18 cellular contexts compared by ENCODE assay signal in genomic region chr7:20700491-20701231, GRCh38.
"Had no signal": no experiment of that assay in that cellular context is flagged by ENCODE, and none has a peak within 500 bp of the region (broad histone marks: within the 10 kb centered on the region; RNA-seq: fewer than 3 reads in every experiment).

No MANE protein-coding gene starts in this region.

- H3K9me3 Mint-ChIP-seq: activated CD4-positive, alpha-beta memory T cell treated with anti-CD3 and anti-CD28 coated beads for 36 hours; activated naive CD8-positive, alpha-beta T cell treated with anti-CD3 and anti-CD28 coated beads, Interleukin-2, amount 50 U/mL, for 24 hours; nephron progenitor cell; stimulated activated naive CD8-positive, alpha-beta T cell treated with anti-CD3 and anti-CD28 coated beads, Interleukin-15, amount 100 ng/mL, for 72 hours had no signal

- H3K9me3 ChIP-seq: mucosa of descending colon, tibial artery had no signal

- H3K36me3 Mint-ChIP-seq: activated CD4-positive, alpha-beta memory T cell treated with anti-CD3 and anti-CD28 coated beads for 36 hours; stimulated activated effector memory CD8-positive, alpha-beta T cell treated with anti-CD3 and anti-CD28 coated beads, Interleukin-12 subunit alpha, Interleukin-12 subunit beta, amount 100 ng/mL, for 72 hours had no signal

- H3K4me1 Mint-ChIP-seq: activated naive CD8-positive, alpha-beta T cell treated with anti-CD3 and anti-CD28 coated beads, Interleukin-2, amount 50 U/mL, for 24 hours; stimulated activated effector memory CD8-positive, alpha-beta T cell treated with anti-CD3 and anti-CD28 coated beads, Interleukin-12 subunit alpha, Interleukin-12 subunit beta, amount 100 ng/mL, for 72 hours; stimulated activated naive CD8-positive, alpha-beta T cell treated with anti-CD3 and anti-CD28 coated beads, Interleukin-15, amount 100 ng/mL, for 72 hours had no signal

- H3K4me3 Mint-ChIP-seq: activated CD4-positive, alpha-beta memory T cell treated with anti-CD3 and anti-CD28 coated beads for 36 hours; activated naive CD8-positive, alpha-beta T cell treated with anti-CD3 and anti-CD28 coated beads, Interleukin-2, amount 50 U/mL, for 24 hours; nephron progenitor cell; stimulated activated effector memory CD8-positive, alpha-beta T cell treated with anti-CD3 and anti-CD28 coated beads, Interleukin-12 subunit alpha, Interleukin-12 subunit beta, amount 100 ng/mL, for 72 hours; stimulated activated naive CD8-positive, alpha-beta T cell treated with anti-CD3 and anti-CD28 coated beads, Interleukin-15, amount 100 ng/mL, for 72 hours had no signal

- H3K36me3 ChIP-seq: tibial artery had no signal

- DNase-seq: activated CD4-positive, alpha-beta memory T cell treated with anti-CD3 and anti-CD28 coated beads for 36 hours; activated CD4-positive, alpha-beta T cell treated with anti-CD3 and anti-CD28 coated beads for 48 hours; activated CD4-positive, CD25-positive, alpha-beta regulatory T cell; activated gamma-delta T cell; activated naive CD4-positive, alpha-beta T cell treated with anti-CD3 and anti-CD28 coated beads, Interleukin-2, amount 50 U/mL, for 16 hours; activated naive CD8-positive, alpha-beta T cell treated with anti-CD3 and anti-CD28 coated beads, Interleukin-2, amount 50 U/mL, for 24 hours; foreskin fibroblast; mucosa of descending colon; nephron progenitor cell; occipital lobe; posterior cingulate gyrus; small intestine; stimulated activated CD4-positive, alpha-beta T cell treated with anti-CD3 and anti-CD28 coated beads, Interleukin-2, amount 100 ng/mL, for 24 hours; stimulated activated naive CD8-positive, alpha-beta T cell treated with anti-CD3 and anti-CD28 coated beads, Interleukin-15, amount 100 ng/mL, for 72 hours; T-helper 1 cell; tibial artery had no signal

- ATAC-seq: activated naive CD8-positive, alpha-beta T cell treated with anti-CD3 and anti-CD28 coated beads, Interleukin-2, amount 50 U/mL, for 24 hours; mucosa of descending colon; sciatic nerve; stimulated activated effector memory CD8-positive, alpha-beta T cell treated with anti-CD3 and anti-CD28 coated beads, Interleukin-12 subunit alpha, Interleukin-12 subunit beta, amount 100 ng/mL, for 72 hours; stimulated activated naive CD8-positive, alpha-beta T cell treated with anti-CD3 and anti-CD28 coated beads, Interleukin-15, amount 100 ng/mL, for 72 hours had no signal

- H3K27ac ChIP-seq: tibial artery had no signal

- H3K4me3 ChIP-seq: mucosa of descending colon, tibial artery had no signal

- H3K27me3 Mint-ChIP-seq: activated CD4-positive, alpha-beta memory T cell treated with anti-CD3 and anti-CD28 coated beads for 36 hours; activated naive CD8-positive, alpha-beta T cell treated with anti-CD3 and anti-CD28 coated beads, Interleukin-2, amount 50 U/mL, for 24 hours; stimulated activated naive CD8-positive, alpha-beta T cell treated with anti-CD3 and anti-CD28 coated beads, Interleukin-15, amount 100 ng/mL, for 72 hours had no signal

- H3K27me3 ChIP-seq: tibial artery had no signal

- H3K4me1 ChIP-seq: tibial artery had no signal

- H3K27ac Mint-ChIP-seq: activated CD4-positive, alpha-beta memory T cell treated with anti-CD3 and anti-CD28 coated beads for 36 hours; activated naive CD8-positive, alpha-beta T cell treated with anti-CD3 and anti-CD28 coated beads, Interleukin-2, amount 50 U/mL, for 24 hours; nephron progenitor cell; stimulated activated effector memory CD8-positive, alpha-beta T cell treated with anti-CD3 and anti-CD28 coated beads, Interleukin-12 subunit alpha, Interleukin-12 subunit beta, amount 100 ng/mL, for 72 hours; stimulated activated naive CD8-positive, alpha-beta T cell treated with anti-CD3 and anti-CD28 coated beads, Interleukin-15, amount 100 ng/mL, for 72 hours had no signal
